21 cellular contexts compared by ENCODE assay signal in genomic region chr15:55819397-55820034, GRCh38.
DNase-seq lines count a peak whose midpoint lies in the region; ATAC-seq, FAIRE-seq and TF ChIP-seq lines count a peak whose summit lies in the region.
"Had no signal": no experiment of that assay in that cellular context is flagged by ENCODE, and none has a peak within 500 bp of the region (broad histone marks: within the 10 kb centered on the region; RNA-seq: fewer than 3 reads in every experiment).

No MANE protein-coding gene starts in this region.

- TF ChIP-seq EP300 in HepG2 (IDR thresholded peaks at IDR 0.05; ENCODE audit: low read depth in 2 of 2, low read length in 2 of 2) (no peak), HepG2 (CRISPR knock-in tag; IDR thresholded peaks at IDR 0.05; ENCODE audit: borderline replicate concordance) (no peak), H1 (IDR thresholded peaks at IDR 0.05; ENCODE audit: borderline replicate concordance in 1 of 2, low read depth in 2 of 2, low read length in 2 of 2) (no peak)

- no peaks in the 10 kb centered on the region for H3K9me3 Mint-ChIP-seq in neural progenitor cell

- 40% methylated on average over 8 of the region's 10 CpGs for WGBS in HepG2 (ENCODE audit: low lambda C conversion rate)
- 65% methylated on average over 8 of the region's 10 CpGs for WGBS in right lobe of liver (ENCODE audit: insufficient coverage, low coverage, low lambda C conversion rate, missing lambda C conversion rate)
- 91% methylated on average over 10 of the region's 10 CpGs; no CpG with 5 or more reads in 1 of the 2 experiments for WGBS in H1 (ENCODE audit: extremely low coverage in 1 of 2, insufficient coverage in 1 of 2, insufficient read length in 1 of 2, insufficient replicate concordance in 2 of 2, low coverage in 1 of 2, low lambda C conversion rate in 2 of 2, missing lambda C conversion rate in 1 of 2), 2 experiments

- H3K27ac ChIP-seq in HepG2 (ENCODE audit: extremely low read length, insufficient read depth, low read length) (no peak overlapping the region), right lobe of liver (no peak overlapping the region), H1 (ENCODE audit: low read depth, low read length) (no peak overlapping the region), neural progenitor cell (peak overlapping the region; percentile 32), upper lobe of right lung (no peak overlapping the region)

- no peak overlapping the region for H3K14ac ChIP-seq in H1 (ENCODE audit: insufficient read length)

- no peak overlapping the region for H2BK5ac ChIP-seq in H1 (ENCODE audit: low read depth, low read length)

- POLR2A ChIA-PET in HepG2 (lab: Yijun Ruan, JAX) (no interaction called here), H1 (lab: Charles Lee; ENCODE audit: partially characterized antibody) (no interaction called here), GM10248 (lab: Yijun Ruan, JAX) (no interaction called here)

- CTCF ChIA-PET in HepG2 (lab: Yijun Ruan, JAX; ENCODE audit: low intra/inter-chr PET ratio, low total read pairs): no interaction called here
- CTCF ChIA-PET in H1 (lab: Charles Lee; ENCODE audit: partially characterized antibody): interaction anchor here (0.6 to 3.7 kb wide), 11 partner anchors 11 to 294 kb away, joined by 3 to 13 read pairs (median 5); no protein-coding TSS in a partner anchor
- CTCF ChIA-PET in GM10248 (lab: Yijun Ruan, JAX): interaction anchor here (0.8 to 1.7 kb wide), 4 partner anchors 10 to 31 kb away, joined by 3 to 6 read pairs (median 4); no protein-coding TSS in a partner anchor

- H3K4me1 ChIP-seq in HepG2 (ENCODE audit: insufficient read depth, low read length) (peaks cover 7% of the 10 kb centered on the region; the same call in 1 of the 2 replicates), right lobe of liver (no peaks in the 10 kb centered on the region), H1 (replicated peaks in 1 of 4; ENCODE audit: control insufficient read depth in 3 of 4, insufficient read depth in 4 of 4, low read length in 3 of 4) (no peaks in the 10 kb centered on the region), neural progenitor cell (peaks cover 14% of the 10 kb centered on the region), upper lobe of right lung (no peaks in the 10 kb centered on the region)

- no peak overlapping the region for H4K5ac ChIP-seq in H1 (ENCODE audit: insufficient read length, low read depth, low read length)

- H3K23ac ChIP-seq in H1 (ENCODE audit: insufficient read length): no peak overlapping the region

- H3K4me3 Mint-ChIP-seq in neural progenitor cell: peak overlapping the region; percentile 20
- H3K4me3 Mint-ChIP-seq: IgD-negative memory B cell had no signal

- BruUV-seq in HepG2 (replicated peaks; lab: Mats Ljungman, UMichigan): no TSS peak

- no peak overlapping the region for H4K91ac ChIP-seq in H1 (replicated peaks; ENCODE audit: insufficient read length, low read length)

- no peak overlapping the region for H2AK5ac ChIP-seq in H1 (ENCODE audit: low read depth, low read length)

- H3K4me3 ChIP-seq in HepG2 (replicated peaks in 1 of 3; ENCODE audit: insufficient read depth in 1 of 3, low read depth in 2 of 3, low read length in 3 of 3) (peak overlapping the region; percentile 28 to 43 (median 30); a peak in 3 of 6 replicates), right lobe of liver (no peak overlapping the region), H1 (ENCODE audit: extremely low read depth in 1 of 4, insufficient read depth in 2 of 4, low read depth in 3 of 4, low read length in 4 of 4) (no peak overlapping the region), neural progenitor cell (no peak overlapping the region), upper lobe of right lung (no peak overlapping the region)

- ATAC-seq in HepG2 (peak; percentile 77), right lobe of liver (no peak), upper lobe of right lung (no peak)

- DNase-seq in HepG2 (ENCODE audit: low spot score) (no peak), right lobe of liver (no peak), H1 (ENCODE audit: low read depth in 1 of 2, low spot score in 2 of 2) (no peak), neural progenitor cell (ENCODE audit: low spot score) (peak; percentile 45), upper lobe of right lung (no peak), EL (no peak), GM10248 (ENCODE audit: extremely low spot score) (no peak)
- DNase-seq in stimulated activated CD4-positive, alpha-beta T cell treated with anti-CD3 and anti-CD28 coated beads, Interleukin-4, amount 100 ng/mL, for 1 hour: no peak
- DNase-seq: C1 segment of cervical spinal cord, DND-41, GDM1, GOT3, Kasumi-1, MM.1S, NCI-H1105, NCI-H1694, NCI-H2107, NCI-H526, Right ventricle myocardium superior had no signal

- H3F3A ChIP-seq in neural progenitor cell (ENCODE audit: low read depth): peaks cover 14% of the 10 kb centered on the region

- H3K18ac ChIP-seq in H1 (ENCODE audit: extremely low read depth, low read length): no peak overlapping the region

- H3K4ac ChIP-seq in H1 (replicated peaks; ENCODE audit: insufficient read length, low read depth, low read length): no peak overlapping the region

- H3K27me3 ChIP-seq in HepG2 (ENCODE audit: control insufficient read depth in 1 of 2, insufficient read depth in 2 of 2, low read length in 2 of 2): peaks cover 0 to 9% of the 10 kb centered on the region in 2 experiments; a peak in 3 of 5 replicates
- H3K27me3 ChIP-seq in right lobe of liver: no peaks in the 10 kb centered on the region
- no peaks in the 10 kb centered on the region for H3K27me3 ChIP-seq in H1 (replicated peaks in 1 of 4; ENCODE audit: control insufficient read depth in 3 of 4, extremely low read depth in 1 of 4, insufficient read depth in 3 of 4, low read length in 3 of 4)
- no peaks in the 10 kb centered on the region for H3K27me3 ChIP-seq in neural progenitor cell
- no peaks in the 10 kb centered on the region for H3K27me3 ChIP-seq in upper lobe of right lung

- TF ChIP-seq POLR2A in HepG2 (IDR thresholded peaks at IDR 0.05; ENCODE audit: insufficient read depth in 1 of 2, low read depth in 2 of 2, low read length in 2 of 2) (no peak), right lobe of liver (IDR thresholded peaks at IDR 0.05) (no peak), H1 (IDR thresholded peaks at IDR 0.05; ENCODE audit: control extremely low read depth in 1 of 2, low read depth in 2 of 2, low read length in 2 of 2) (no peak)

- peak overlapping the region; percentile 74 for H3K27ac Mint-ChIP-seq in neural progenitor cell
- H3K27ac Mint-ChIP-seq: IgD-negative memory B cell had no signal

- H2BK120ac ChIP-seq in H1 (replicated peaks; ENCODE audit: low read depth, low read length): no peak overlapping the region

- FAIRE-seq in HepG2 (lab: Jason Lieb, UNC) (no peak), H1 (lab: Jason Lieb, UNC) (no peak)
- FAIRE-seq: RCC 7860 had no signal

- H3K4me1 Mint-ChIP-seq in neural progenitor cell: peaks cover 30% of the 10 kb centered on the region
- H3K4me1 Mint-ChIP-seq: IgD-negative memory B cell had no signal

- H3K4me2 ChIP-seq in HepG2 (ENCODE audit: low read depth, low read length) (peak overlapping the region; percentile 64), H1 (ENCODE audit: insufficient read depth in 1 of 2, low read depth in 2 of 2, low read length in 2 of 2) (0 out of 4 replicates have a peak overlapping the region, but pooled peaks of 1 of the 2 experiments have one; percentile 7), neural progenitor cell (peak overlapping the region; percentile 27)

- H3K36me3 ChIP-seq in HepG2 (replicated peaks in 1 of 2; ENCODE audit: control insufficient read depth in 1 of 2, insufficient read depth in 2 of 2, low read length in 2 of 2) (no peaks in the 10 kb centered on the region), right lobe of liver (no peaks in the 10 kb centered on the region), H1 (ENCODE audit: control insufficient read depth in 2 of 4, insufficient read depth in 4 of 4, low read length in 3 of 4) (no peaks in the 10 kb centered on the region), neural progenitor cell (no peaks in the 10 kb centered on the region), upper lobe of right lung (no peaks in the 10 kb centered on the region)

- H3K9ac ChIP-seq in HepG2 (ENCODE audit: insufficient read depth, low read depth, low read length) (no peak overlapping the region), H1 (replicated peaks in 1 of 4; ENCODE audit: extremely low read depth in 1 of 4, low read depth in 3 of 4, low read length in 3 of 4) (no peak overlapping the region), neural progenitor cell (no peak overlapping the region)

- no peaks in the 10 kb centered on the region for H3K79me1 ChIP-seq in H1 (ENCODE audit: low read depth, low read length)

- H4K20me1 ChIP-seq in HepG2 (ENCODE audit: insufficient read depth, low read length) (no peaks in the 10 kb centered on the region), H1 (replicated peaks in 1 of 2; ENCODE audit: control insufficient read depth in 1 of 2, insufficient read depth in 2 of 2, low read length in 2 of 2) (no peaks in the 10 kb centered on the region), neural progenitor cell (ENCODE audit: low read depth) (no peaks in the 10 kb centered on the region)

- no peak overlapping the region for H2BK15ac ChIP-seq in H1 (ENCODE audit: low read length)

- H2BK20ac ChIP-seq in H1 (ENCODE audit: low read length): no peak overlapping the region

- H2AFZ ChIP-seq in HepG2 (ENCODE audit: low read length) (no peak overlapping the region), H1 (ENCODE audit: low read length) (peak overlapping the region; percentile 87; the same call in 1 of the 2 replicates), neural progenitor cell (replicated peaks) (peak overlapping the region; percentile 45)

- H2BK12ac ChIP-seq in H1 (ENCODE audit: low read depth, low read length): no peak overlapping the region

- H3K9me3 ChIP-seq in HepG2 (ENCODE audit: low read length) (no peaks in the 10 kb centered on the region), right lobe of liver (no peaks in the 10 kb centered on the region), H1 (ENCODE audit: insufficient read depth in 2 of 2, low read depth in 1 of 2, low read length in 1 of 2) (no peaks in the 10 kb centered on the region), neural progenitor cell (ENCODE audit: low read depth) (no peaks in the 10 kb centered on the region), upper lobe of right lung (no peaks in the 10 kb centered on the region)

- no peak for TF ChIP-seq RAD21 in HepG2 (CRISPR knock-in tag; IDR thresholded peaks at IDR 0.05)
- no peak for TF ChIP-seq RAD21 in H1 (IDR thresholded peaks at IDR 0.05 in 1 of 2, conservative IDR thresholded peaks at IDR 0.05 in 1 of 2; ENCODE audit: low read depth in 2 of 2, low read length in 2 of 2)

- in situ Hi-C loops in HepG2 (cut with HindIII; ENCODE audit: extremely low pct_ligation_motif_present, low pct_unique_long_range_greater_than_20kb): no loop called here

- TF ChIP-seq CTCF in HepG2 (CRISPR knock-in tag; IDR thresholded peaks at IDR 0.05) (no peak), right lobe of liver (IDR thresholded peaks at IDR 0.05) (no peak), H1 (IDR thresholded peaks at IDR 0.05; ENCODE audit: control extremely low read depth in 1 of 3, insufficient read depth in 1 of 3, low read depth in 1 of 3, low read length in 3 of 3) (no peak), neural progenitor cell (IDR thresholded peaks at IDR 0.05) (no peak), upper lobe of right lung (IDR thresholded peaks at IDR 0.05) (no peak), GM10248 (IDR thresholded peaks at IDR 0.05; ENCODE audit: control extremely low read depth, extremely low read depth, low read depth, missing control alignments) (no peak)

- H3K56ac ChIP-seq in H1 (replicated peaks; ENCODE audit: insufficient read length, low read depth, low read length): no peak overlapping the region

- intact Hi-C loops in HepG2 (cut with micrococcal nuclease; ENCODE audit: unreplicated experiment) (no loop called here), right lobe of liver (cut with DNase I) (no loop called here), upper lobe of right lung (cut with DNase I) (no loop called here)

- H3K23me2 ChIP-seq in H1 (ENCODE audit: low read depth, low read length): no peaks in the 10 kb centered on the region; the same call in 1 of the 2 replicates

- no peak overlapping the region for H4K8ac ChIP-seq in H1 (ENCODE audit: extremely low read depth, insufficient read depth, low read length)

- no peaks in the 10 kb centered on the region for H3K79me2 ChIP-seq in HepG2 (ENCODE audit: insufficient read depth, low read length)
- H3K79me2 ChIP-seq in H1 (ENCODE audit: control insufficient read depth in 1 of 2, insufficient read depth in 2 of 2, low read length in 2 of 2): no peaks in the 10 kb centered on the region
- no peaks in the 10 kb centered on the region for H3K79me2 ChIP-seq in neural progenitor cell (ENCODE audit: low read depth)

- H3K27me3 Mint-ChIP-seq in neural progenitor cell (ENCODE audit: insufficient read depth, low read depth): peaks cover 6% of the 10 kb centered on the region

- H3K36me3 Mint-ChIP-seq in neural progenitor cell: no peaks in the 10 kb centered on the region
- H3K36me3 Mint-ChIP-seq: IgD-negative memory B cell had no signal

Comparison
In these comparisons a context has a peak if more than half of its experiments do, and no peak if none do; other contexts are left out.
1. H3K4me3 ChIP-seq: peak in HepG2 (3 of 3); none in right lobe of liver (0 of 3), H1 (0 of 4), neural progenitor cell (single experiment) and upper lobe of right lung (single experiment).